Comparison of ENCODE assay signal across 26 cellular contexts in the genomic region with DNA sequence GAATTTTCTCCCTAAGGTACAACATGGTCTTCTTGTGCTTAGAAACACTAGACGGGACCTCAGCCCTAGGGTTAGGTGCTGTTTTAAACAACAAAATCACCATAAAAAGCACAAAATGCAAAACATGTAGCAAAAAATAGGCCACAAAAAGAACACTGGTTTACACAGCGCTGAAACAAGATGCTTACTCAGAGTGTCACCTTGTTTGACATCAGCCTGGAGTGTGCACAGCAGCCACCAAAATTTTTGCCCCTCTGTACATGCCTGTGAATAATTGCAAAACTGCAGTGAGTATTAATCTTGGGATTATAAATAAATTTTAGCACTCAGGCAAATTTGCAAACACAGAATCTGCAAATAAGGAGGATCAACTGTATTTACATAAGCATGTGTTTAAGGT.
"Had no signal": no experiment of that assay in that cellular context is flagged by ENCODE, and none has a peak within 500 bp of the region (broad histone marks: within the 10 kb centered on the region; RNA-seq: fewer than 3 reads in every experiment).

No MANE protein-coding gene starts in this region.

- H3K4me1 ChIP-seq: left lung, lower lobe of right lung, pancreas, prostate gland, suprapubic skin, tibial artery, upper lobe of right lung had no signal

- FAIRE-seq: islet of Langerhans, kidney, pancreas had no signal

- H3K27me3 ChIP-seq: left lung, pancreas, suprapubic skin, tibial artery, upper lobe of right lung had no signal

- DNase-seq: hypothalamus; immature natural killer cell; kidney; left colon; left lung; lower lobe of right lung; mammary epithelial cell; mesenchymal stem cell; naive thymus-derived CD8-positive, alpha-beta T cell; nucleus accumbens; pancreas; posterior cingulate gyrus; retina; right cardiac atrium; stimulated activated CD4-positive, alpha-beta T cell treated with anti-CD3 and anti-CD28 coated beads, Interleukin-4, amount 100 ng/mL, for 24 hours; stimulated activated naive CD4-positive, alpha-beta T cell; tibial artery; trophoblast cell; upper lobe of right lung had no signal

- ATAC-seq: left colon; left lung; lower lobe of right lung; naive thymus-derived CD8-positive, alpha-beta T cell; pancreas; right cardiac atrium; sciatic nerve; stimulated activated effector memory CD8-positive, alpha-beta T cell treated with anti-CD3 and anti-CD28 coated beads, Interleukin-12 subunit alpha, Interleukin-12 subunit beta, amount 100 ng/mL, for 72 hours; upper lobe of right lung had no signal

- H3K9me3 ChIP-seq: left lung, lower lobe of right lung, pancreas, prostate gland, suprapubic skin, thoracic aorta, tibial artery, upper lobe of right lung had no signal

- H3K27ac ChIP-seq: left lung, lower lobe of right lung, pancreas, prostate gland, skin epidermis, suprapubic skin, thoracic aorta, tibial artery, upper lobe of right lung had no signal

- H3K36me3 ChIP-seq: left lung, lower lobe of right lung, pancreas, prostate gland, suprapubic skin, thoracic aorta, tibial artery, upper lobe of right lung had no signal

- H3K4me3 ChIP-seq: left lung, lower lobe of right lung, pancreas, prostate gland, skin epidermis, suprapubic skin, thoracic aorta, tibial artery, upper lobe of right lung had no signal
